19 cellular contexts compared by ENCODE assay signal in genomic region chr2:192091480-192091879, GRCh38.
DNase-seq lines count a peak whose midpoint lies in the region; ATAC-seq, FAIRE-seq and TF ChIP-seq lines count a peak whose summit lies in the region.
"Had no signal": no experiment of that assay in that cellular context is flagged by ENCODE, and none has a peak within 500 bp of the region (broad histone marks: within the 10 kb centered on the region; RNA-seq: fewer than 3 reads in every experiment).

No MANE protein-coding gene starts in this region.

- no peaks in the 10 kb centered on the region for H3K27me3 Mint-ChIP-seq in CD14-positive monocyte (ENCODE audit: low read depth in 3 of 3)

- no TSS peak for BruUV-seq in HepG2 (replicated peaks; lab: Mats Ljungman, UMichigan)

- WGBS in HepG2 (ENCODE audit: low lambda C conversion rate), result 2% methylated on average over 1 of the region's 1 CpG
- WGBS in right lobe of liver (ENCODE audit: insufficient coverage, low coverage, low lambda C conversion rate, missing lambda C conversion rate), result 71% methylated on average over 1 of the region's 1 CpG

- H3K9ac ChIP-seq in HepG2 (ENCODE audit: insufficient read depth, low read depth, low read length) (no peak overlapping the region), endocrine pancreas (ENCODE audit: control insufficient read depth, insufficient read depth, low read length) (no peak overlapping the region)

- in situ Hi-C loops in HepG2 (cut with HindIII; ENCODE audit: extremely low pct_ligation_motif_present, low pct_unique_long_range_greater_than_20kb), result no loop called here

- no peak overlapping the region for H2AFZ ChIP-seq in HepG2 (ENCODE audit: low read length)

- H3K9me3 ChIP-seq in HepG2 (ENCODE audit: low read length), result no peaks in the 10 kb centered on the region
- H3K9me3 ChIP-seq in right lobe of liver, result no peaks in the 10 kb centered on the region
- H3K9me3 ChIP-seq in endocrine pancreas (ENCODE audit: control insufficient read depth, low read length), result no peaks in the 10 kb centered on the region

- no peak for FAIRE-seq in HepG2 (lab: Jason Lieb, UNC)
- FAIRE-seq: D721Med had no signal

- H3K27me3 ChIP-seq in HepG2 (ENCODE audit: control insufficient read depth in 1 of 2, insufficient read depth in 2 of 2, low read length in 2 of 2), result no peaks in the 10 kb centered on the region
- no peaks in the 10 kb centered on the region for H3K27me3 ChIP-seq in right lobe of liver
- no peaks in the 10 kb centered on the region for H3K27me3 ChIP-seq in endocrine pancreas (ENCODE audit: control insufficient read depth, insufficient read depth, low read length)

- TF ChIP-seq CTCF in HepG2 (CRISPR knock-in tag; IDR thresholded peaks at IDR 0.05) (no peak), right lobe of liver (IDR thresholded peaks at IDR 0.05) (no peak), CD14-positive monocyte (IDR thresholded peaks at IDR 0.05) (no peak)

- H3K27ac ChIP-seq in HepG2 (ENCODE audit: extremely low read length, insufficient read depth, low read length) (no peak overlapping the region), right lobe of liver (no peak overlapping the region)

- no peak overlapping the region for H3K4me3 Mint-ChIP-seq in CD14-positive monocyte
- H3K4me3 Mint-ChIP-seq: T-helper 1 cell treated with Interleukin-12 subunit alpha and Interleukin-12 subunit beta and Interleukin-4 antibody, amounts not matched to agents 30 μg/mL and 1 μg/mL, for 36 hours had no signal

- POLR2A ChIA-PET in HepG2 (lab: Yijun Ruan, JAX), result no interaction called here

- H3K9me3 Mint-ChIP-seq in CD14-positive monocyte, result no peaks in the 10 kb centered on the region
- H3K9me3 Mint-ChIP-seq: T-helper 1 cell treated with Interleukin-12 subunit alpha and Interleukin-12 subunit beta and Interleukin-4 antibody, amounts not matched to agents 30 μg/mL and 1 μg/mL, for 36 hours had no signal

- TF ChIP-seq EP300 in HepG2 (IDR thresholded peaks at IDR 0.05; ENCODE audit: low read depth in 2 of 2, low read length in 2 of 2), result no peak
- no peak for TF ChIP-seq EP300 in HepG2 (CRISPR knock-in tag; IDR thresholded peaks at IDR 0.05; ENCODE audit: borderline replicate concordance)

- no peaks in the 10 kb centered on the region for H3K36me3 ChIP-seq in HepG2 (replicated peaks in 1 of 2; ENCODE audit: control insufficient read depth in 1 of 2, insufficient read depth in 2 of 2, low read length in 2 of 2)
- H3K36me3 ChIP-seq in right lobe of liver, result no peaks in the 10 kb centered on the region
- no peaks in the 10 kb centered on the region for H3K36me3 ChIP-seq in endocrine pancreas (ENCODE audit: control insufficient read depth, insufficient read depth, low read length)

- H3K4me3 ChIP-seq in HepG2 (replicated peaks in 1 of 3; ENCODE audit: insufficient read depth in 1 of 3, low read depth in 2 of 3, low read length in 3 of 3), result no peak overlapping the region
- H3K4me3 ChIP-seq in right lobe of liver, result no peak overlapping the region
- peak overlapping the region; percentile 53 for H3K4me3 ChIP-seq in endocrine pancreas (ENCODE audit: control insufficient read depth, insufficient read depth, low read length)

- ATAC-seq in HepG2, result no peak
- no peak for ATAC-seq in right lobe of liver
- ATAC-seq: PC-3 had no signal

- intact Hi-C loops in HepG2 (cut with micrococcal nuclease; ENCODE audit: unreplicated experiment) (no loop called here), right lobe of liver (cut with DNase I) (no loop called here), CD14-positive monocyte (cut with micrococcal nuclease) (no loop called here)

- CTCF ChIA-PET in HepG2 (lab: Yijun Ruan, JAX; ENCODE audit: low intra/inter-chr PET ratio, low total read pairs), result no interaction called here

- H3K4me1 ChIP-seq in HepG2 (ENCODE audit: insufficient read depth, low read length) (no peaks in the 10 kb centered on the region), right lobe of liver (no peaks in the 10 kb centered on the region), endocrine pancreas (ENCODE audit: control insufficient read depth, insufficient read depth, low read length) (peaks cover 11% of the 10 kb centered on the region)

- H3K4me1 Mint-ChIP-seq in CD14-positive monocyte, result no peaks in the 10 kb centered on the region

- no peaks in the 10 kb centered on the region for H3K36me3 Mint-ChIP-seq in CD14-positive monocyte

- H4K20me1 ChIP-seq in HepG2 (ENCODE audit: insufficient read depth, low read length), result no peaks in the 10 kb centered on the region

- TF ChIP-seq POLR2A in HepG2 (IDR thresholded peaks at IDR 0.05; ENCODE audit: insufficient read depth in 1 of 2, low read depth in 2 of 2, low read length in 2 of 2) (no peak), right lobe of liver (IDR thresholded peaks at IDR 0.05) (no peak)

- no peak for TF ChIP-seq RAD21 in HepG2 (CRISPR knock-in tag; IDR thresholded peaks at IDR 0.05)

- DNase-seq in HepG2 (ENCODE audit: low spot score) (no peak), right lobe of liver (no peak), M059J (ENCODE audit: low read depth) (peak; percentile 25), hepatic stellate cell (ENCODE audit: low spot score) (no peak), CD14-positive monocyte (ENCODE audit: low spot score) (no peak), retina (no peak)
- DNase-seq: C1 segment of cervical spinal cord, GF-D8, HCEC 1CT, KBM-7, NCI-H187, NCI-H345, NCI-H82, PC-3, RPMI8226, SHP77 treated with DMSO at 0.1 percent for 48 hours had no signal

- H3K27ac Mint-ChIP-seq in CD14-positive monocyte, result no peak overlapping the region
- H3K27ac Mint-ChIP-seq: T-helper 1 cell treated with Interleukin-12 subunit alpha and Interleukin-12 subunit beta and Interleukin-4 antibody, amounts not matched to agents 30 μg/mL and 1 μg/mL, for 36 hours had no signal

- H3K79me2 ChIP-seq in HepG2 (ENCODE audit: insufficient read depth, low read length), result no peaks in the 10 kb centered on the region

- H3K4me2 ChIP-seq in HepG2 (ENCODE audit: low read depth, low read length), result no peak overlapping the region

TF ChIP-seq in HepG2, 621 proteins besides CTCF, POLR2A, EP300 and RAD21:
- peak; percentile 60; the same call in 1 of the 2 replicates for TF ChIP-seq CREB1 (IDR thresholded peaks at IDR 0.05)
- no peak for TF ChIP-seq CREB1 (CRISPR knock-in tag; IDR thresholded peaks at IDR 0.05)
- TF ChIP-seq ZBED4 (CRISPR knock-in tag; IDR thresholded peaks at IDR 0.05; ENCODE audit: borderline replicate concordance), result no peak
- peak; percentile 75 for TF ChIP-seq ATF7 (IDR thresholded peaks at IDR 0.05)
- no peak for TF ChIP-seq ATF7 (CRISPR knock-in tag; IDR thresholded peaks at IDR 0.05)
